Comparison of ENCODE assay signal across 2 cellular contexts in genomic region chr3:37458162-37458895, GRCh38.
TF ChIP-seq lines count a peak whose summit lies in the region.

No MANE protein-coding gene starts in this region.

TF ChIP-seq in liver, 16 proteins besides CTCF, POLR2A, EP300 and RAD21 (continued from another document):
- TF ChIP-seq MAX (IDR thresholded peaks at IDR 0.05), result no peak

TF ChIP-seq in HepG2, 621 proteins besides CTCF, POLR2A, EP300 and RAD21 (continued from another document):
- TF ChIP-seq TFAP4 (IDR thresholded peaks at IDR 0.05; ENCODE audit: borderline replicate concordance, low read depth), result no peak
- no peak for TF ChIP-seq ZNF260 (CRISPR knock-in tag; IDR thresholded peaks at IDR 0.05; ENCODE audit: borderline replicate concordance, low read depth)
- TF ChIP-seq ZNF30 (CRISPR knock-in tag; IDR thresholded peaks at IDR 0.05), result no peak
- no peak for TF ChIP-seq TCF12 (IDR thresholded peaks at IDR 0.05)
- no peak for TF ChIP-seq TCF12 (CRISPR knock-in tag; IDR thresholded peaks at IDR 0.05)
- no peak for TF ChIP-seq IRF9 (CRISPR knock-in tag; IDR thresholded peaks at IDR 0.05; ENCODE audit: borderline replicate concordance)
TF ChIP-seq in HepG2: peak in this region for 0.
